1 cellular context compared by ENCODE assay signal in the genomic region with DNA sequence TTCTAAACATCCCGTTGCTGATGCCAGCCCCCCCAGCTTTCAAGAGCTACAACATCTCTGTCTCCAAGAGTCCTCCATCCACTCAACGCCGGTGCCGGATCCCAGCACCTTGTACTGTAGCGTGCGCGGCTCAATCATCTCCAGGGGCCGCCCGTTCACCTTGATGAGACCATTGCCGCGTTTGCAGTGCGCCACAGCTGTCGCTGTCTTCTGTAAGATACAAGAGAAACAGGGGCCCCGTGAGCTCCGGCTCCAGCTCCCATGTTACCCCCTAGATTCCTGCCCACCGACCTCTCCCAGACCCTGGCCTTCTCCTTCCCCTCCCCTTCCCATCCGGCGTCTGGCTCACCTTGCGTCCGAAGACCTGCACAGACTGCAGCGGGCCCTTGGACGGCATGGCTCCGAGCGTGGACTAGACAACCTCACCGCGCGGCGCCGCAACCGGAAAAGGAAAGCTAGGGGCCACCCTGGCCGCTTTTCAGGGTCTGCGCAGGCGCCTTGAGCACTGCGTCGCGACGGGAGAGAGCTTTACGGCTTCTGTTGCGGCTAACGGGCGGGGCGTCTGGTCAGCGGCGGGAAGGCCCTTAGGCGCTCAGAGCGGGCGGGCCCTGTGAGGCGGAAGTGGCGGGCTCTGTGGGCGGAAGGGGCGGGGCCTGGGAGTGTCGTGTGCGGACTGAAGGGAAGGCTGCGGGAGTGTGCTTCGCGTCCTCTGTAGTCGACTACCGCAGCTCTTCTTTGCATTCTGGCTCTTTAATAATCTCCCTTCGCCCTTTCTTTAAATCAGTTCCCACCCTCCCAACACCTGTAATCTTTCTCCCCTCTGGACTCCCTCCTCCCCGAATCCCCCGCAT.
TF ChIP-seq lines count a peak whose summit lies in the region.

A gene (minus strand): TSS at position 451 of the 851 bp plus-strand sequence. CDS start 54 bp downstream, at position 397.

TF ChIP-seq in K562, 482 proteins besides CTCF, POLR2A, EP300 and RAD21 (continued from another document and continues in another):
- TF ChIP-seq ZNF75A (CRISPR knock-in tag; IDR thresholded peaks at IDR 0.05) = no peak
- TF ChIP-seq ZBTB17 (CRISPR knock-in tag; IDR thresholded peaks at IDR 0.05) = no peak
- no peak for TF ChIP-seq FOSL1 (tag; conservative IDR thresholded peaks at IDR 0.05)
- no peak for TF ChIP-seq ZNF140 (CRISPR knock-in tag; IDR thresholded peaks at IDR 0.05)
- TF ChIP-seq, protein P1, sequence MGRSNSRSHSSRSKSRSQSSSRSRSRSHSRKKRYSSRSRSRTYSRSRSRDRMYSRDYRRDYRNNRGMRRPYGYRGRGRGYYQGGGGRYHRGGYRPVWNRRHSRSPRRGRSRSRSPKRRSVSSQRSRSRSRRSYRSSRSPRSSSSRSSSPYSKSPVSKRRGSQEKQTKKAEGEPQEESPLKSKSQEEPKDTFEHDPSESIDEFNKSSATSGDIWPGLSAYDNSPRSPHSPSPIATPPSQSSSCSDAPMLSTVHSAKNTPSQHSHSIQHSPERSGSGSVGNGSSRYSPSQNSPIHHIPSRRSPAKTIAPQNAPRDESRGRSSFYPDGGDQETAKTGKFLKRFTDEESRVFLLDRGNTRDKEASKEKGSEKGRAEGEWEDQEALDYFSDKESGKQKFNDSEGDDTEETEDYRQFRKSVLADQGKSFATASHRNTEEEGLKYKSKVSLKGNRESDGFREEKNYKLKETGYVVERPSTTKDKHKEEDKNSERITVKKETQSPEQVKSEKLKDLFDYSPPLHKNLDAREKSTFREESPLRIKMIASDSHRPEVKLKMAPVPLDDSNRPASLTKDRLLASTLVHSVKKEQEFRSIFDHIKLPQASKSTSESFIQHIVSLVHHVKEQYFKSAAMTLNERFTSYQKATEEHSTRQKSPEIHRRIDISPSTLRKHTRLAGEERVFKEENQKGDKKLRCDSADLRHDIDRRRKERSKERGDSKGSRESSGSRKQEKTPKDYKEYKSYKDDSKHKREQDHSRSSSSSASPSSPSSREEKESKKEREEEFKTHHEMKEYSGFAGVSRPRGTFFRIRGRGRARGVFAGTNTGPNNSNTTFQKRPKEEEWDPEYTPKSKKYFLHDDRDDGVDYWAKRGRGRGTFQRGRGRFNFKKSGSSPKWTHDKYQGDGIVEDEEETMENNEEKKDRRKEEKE (IDR thresholded peaks at IDR 0.05; ENCODE audit: borderline replicate concordance in 1 of 2, control insufficient read depth in 1 of 2, low read depth in 2 of 2, low read length in 1 of 2) = 0 out of 4 replicates have a peak, but pooled peaks of 1 of the 2 experiments have one; percentile 21
- TF ChIP-seq, protein P2, sequence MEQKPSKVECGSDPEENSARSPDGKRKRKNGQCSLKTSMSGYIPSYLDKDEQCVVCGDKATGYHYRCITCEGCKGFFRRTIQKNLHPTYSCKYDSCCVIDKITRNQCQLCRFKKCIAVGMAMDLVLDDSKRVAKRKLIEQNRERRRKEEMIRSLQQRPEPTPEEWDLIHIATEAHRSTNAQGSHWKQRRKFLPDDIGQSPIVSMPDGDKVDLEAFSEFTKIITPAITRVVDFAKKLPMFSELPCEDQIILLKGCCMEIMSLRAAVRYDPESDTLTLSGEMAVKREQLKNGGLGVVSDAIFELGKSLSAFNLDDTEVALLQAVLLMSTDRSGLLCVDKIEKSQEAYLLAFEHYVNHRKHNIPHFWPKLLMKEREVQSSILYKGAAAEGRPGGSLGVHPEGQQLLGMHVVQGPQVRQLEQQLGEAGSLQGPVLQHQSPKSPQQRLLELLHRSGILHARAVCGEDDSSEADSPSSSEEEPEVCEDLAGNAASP (IDR thresholded peaks at IDR 0.05) = no peak
- TF ChIP-seq ZNF707 (CRISPR knock-in tag; conservative IDR thresholded peaks at IDR 0.05) = no peak
- TF ChIP-seq ATF1 (CRISPR knock-in tag; IDR thresholded peaks at IDR 0.05) = no peak
- TF ChIP-seq ATF1 (tag; IDR thresholded peaks at IDR 0.05) = peak; percentile 79
- no peak for TF ChIP-seq NR2F6 (CRISPR knock-in tag; IDR thresholded peaks at IDR 0.05)
- TF ChIP-seq MXI1 (IDR thresholded peaks at IDR 0.05; ENCODE audit: low read depth, low read length) = peak; percentile 80; the same call in 1 of the 2 replicates
- TF ChIP-seq, protein P3, sequence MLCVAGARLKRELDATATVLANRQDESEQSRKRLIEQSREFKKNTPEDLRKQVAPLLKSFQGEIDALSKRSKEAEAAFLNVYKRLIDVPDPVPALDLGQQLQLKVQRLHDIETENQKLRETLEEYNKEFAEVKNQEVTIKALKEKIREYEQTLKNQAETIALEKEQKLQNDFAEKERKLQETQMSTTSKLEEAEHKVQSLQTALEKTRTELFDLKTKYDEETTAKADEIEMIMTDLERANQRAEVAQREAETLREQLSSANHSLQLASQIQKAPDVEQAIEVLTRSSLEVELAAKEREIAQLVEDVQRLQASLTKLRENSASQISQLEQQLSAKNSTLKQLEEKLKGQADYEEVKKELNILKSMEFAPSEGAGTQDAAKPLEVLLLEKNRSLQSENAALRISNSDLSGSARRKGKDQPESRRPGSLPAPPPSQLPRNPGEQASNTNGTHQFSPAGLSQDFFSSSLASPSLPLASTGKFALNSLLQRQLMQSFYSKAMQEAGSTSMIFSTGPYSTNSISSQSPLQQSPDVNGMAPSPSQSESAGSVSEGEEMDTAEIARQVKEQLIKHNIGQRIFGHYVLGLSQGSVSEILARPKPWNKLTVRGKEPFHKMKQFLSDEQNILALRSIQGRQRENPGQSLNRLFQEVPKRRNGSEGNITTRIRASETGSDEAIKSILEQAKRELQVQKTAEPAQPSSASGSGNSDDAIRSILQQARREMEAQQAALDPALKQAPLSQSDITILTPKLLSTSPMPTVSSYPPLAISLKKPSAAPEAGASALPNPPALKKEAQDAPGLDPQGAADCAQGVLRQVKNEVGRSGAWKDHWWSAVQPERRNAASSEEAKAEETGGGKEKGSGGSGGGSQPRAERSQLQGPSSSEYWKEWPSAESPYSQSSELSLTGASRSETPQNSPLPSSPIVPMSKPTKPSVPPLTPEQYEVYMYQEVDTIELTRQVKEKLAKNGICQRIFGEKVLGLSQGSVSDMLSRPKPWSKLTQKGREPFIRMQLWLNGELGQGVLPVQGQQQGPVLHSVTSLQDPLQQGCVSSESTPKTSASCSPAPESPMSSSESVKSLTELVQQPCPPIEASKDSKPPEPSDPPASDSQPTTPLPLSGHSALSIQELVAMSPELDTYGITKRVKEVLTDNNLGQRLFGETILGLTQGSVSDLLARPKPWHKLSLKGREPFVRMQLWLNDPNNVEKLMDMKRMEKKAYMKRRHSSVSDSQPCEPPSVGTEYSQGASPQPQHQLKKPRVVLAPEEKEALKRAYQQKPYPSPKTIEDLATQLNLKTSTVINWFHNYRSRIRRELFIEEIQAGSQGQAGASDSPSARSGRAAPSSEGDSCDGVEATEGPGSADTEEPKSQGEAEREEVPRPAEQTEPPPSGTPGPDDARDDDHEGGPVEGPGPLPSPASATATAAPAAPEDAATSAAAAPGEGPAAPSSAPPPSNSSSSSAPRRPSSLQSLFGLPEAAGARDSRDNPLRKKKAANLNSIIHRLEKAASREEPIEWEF (CRISPR knock-in tag; IDR thresholded peaks at IDR 0.05) = no peak
- no peak for TF ChIP-seq SRSF7 (optimal IDR thresholded peaks at IDR 0.05; ENCODE audit: low read depth, low read length)
- TF ChIP-seq ZNF57 (CRISPR knock-in tag; IDR thresholded peaks at IDR 0.05) = no peak
- TF ChIP-seq CSDE1 (IDR thresholded peaks at IDR 0.05) = no peak
- TF ChIP-seq ZNF324 (CRISPR knock-in tag; IDR thresholded peaks at IDR 0.05) = no peak
- TF ChIP-seq FOXA3 (CRISPR knock-in tag; conservative IDR thresholded peaks at IDR 0.05 in 1 of 2, IDR thresholded peaks at IDR 0.05 in 1 of 2) = peak in 1 of 2 experiments; percentile 13; a peak in 1 of 4 replicates
- TF ChIP-seq XRCC5 (IDR thresholded peaks at IDR 0.05; ENCODE audit: low read depth, low read length) = peak; percentile 37; the same call in 1 of the 2 replicates
- no peak for TF ChIP-seq KDM2B (CRISPR knock-in tag; IDR thresholded peaks at IDR 0.05)
- no peak for TF ChIP-seq HMG20A (CRISPR knock-in tag; conservative IDR thresholded peaks at IDR 0.05)
- TF ChIP-seq, protein P4, sequence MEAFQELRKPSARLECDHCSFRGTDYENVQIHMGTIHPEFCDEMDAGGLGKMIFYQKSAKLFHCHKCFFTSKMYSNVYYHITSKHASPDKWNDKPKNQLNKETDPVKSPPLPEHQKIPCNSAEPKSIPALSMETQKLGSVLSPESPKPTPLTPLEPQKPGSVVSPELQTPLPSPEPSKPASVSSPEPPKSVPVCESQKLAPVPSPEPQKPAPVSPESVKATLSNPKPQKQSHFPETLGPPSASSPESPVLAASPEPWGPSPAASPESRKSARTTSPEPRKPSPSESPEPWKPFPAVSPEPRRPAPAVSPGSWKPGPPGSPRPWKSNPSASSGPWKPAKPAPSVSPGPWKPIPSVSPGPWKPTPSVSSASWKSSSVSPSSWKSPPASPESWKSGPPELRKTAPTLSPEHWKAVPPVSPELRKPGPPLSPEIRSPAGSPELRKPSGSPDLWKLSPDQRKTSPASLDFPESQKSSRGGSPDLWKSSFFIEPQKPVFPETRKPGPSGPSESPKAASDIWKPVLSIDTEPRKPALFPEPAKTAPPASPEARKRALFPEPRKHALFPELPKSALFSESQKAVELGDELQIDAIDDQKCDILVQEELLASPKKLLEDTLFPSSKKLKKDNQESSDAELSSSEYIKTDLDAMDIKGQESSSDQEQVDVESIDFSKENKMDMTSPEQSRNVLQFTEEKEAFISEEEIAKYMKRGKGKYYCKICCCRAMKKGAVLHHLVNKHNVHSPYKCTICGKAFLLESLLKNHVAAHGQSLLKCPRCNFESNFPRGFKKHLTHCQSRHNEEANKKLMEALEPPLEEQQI (IDR thresholded peaks at IDR 0.05) = no peak
- TF ChIP-seq, protein P5, sequence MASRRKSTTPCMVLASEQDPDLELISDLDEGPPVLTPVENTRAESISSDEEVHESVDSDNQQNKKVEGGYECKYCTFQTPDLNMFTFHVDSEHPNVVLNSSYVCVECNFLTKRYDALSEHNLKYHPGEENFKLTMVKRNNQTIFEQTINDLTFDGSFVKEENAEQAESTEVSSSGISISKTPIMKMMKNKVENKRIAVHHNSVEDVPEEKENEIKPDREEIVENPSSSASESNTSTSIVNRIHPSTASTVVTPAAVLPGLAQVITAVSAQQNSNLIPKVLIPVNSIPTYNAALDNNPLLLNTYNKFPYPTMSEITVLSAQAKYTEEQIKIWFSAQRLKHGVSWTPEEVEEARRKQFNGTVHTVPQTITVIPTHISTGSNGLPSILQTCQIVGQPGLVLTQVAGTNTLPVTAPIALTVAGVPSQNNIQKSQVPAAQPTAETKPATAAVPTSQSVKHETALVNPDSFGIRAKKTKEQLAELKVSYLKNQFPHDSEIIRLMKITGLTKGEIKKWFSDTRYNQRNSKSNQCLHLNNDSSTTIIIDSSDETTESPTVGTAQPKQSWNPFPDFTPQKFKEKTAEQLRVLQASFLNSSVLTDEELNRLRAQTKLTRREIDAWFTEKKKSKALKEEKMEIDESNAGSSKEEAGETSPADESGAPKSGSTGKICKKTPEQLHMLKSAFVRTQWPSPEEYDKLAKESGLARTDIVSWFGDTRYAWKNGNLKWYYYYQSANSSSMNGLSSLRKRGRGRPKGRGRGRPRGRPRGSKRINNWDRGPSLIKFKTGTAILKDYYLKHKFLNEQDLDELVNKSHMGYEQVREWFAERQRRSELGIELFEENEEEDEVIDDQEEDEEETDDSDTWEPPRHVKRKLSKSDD (conservative IDR thresholded peaks at IDR 0.05; ENCODE audit: low read length) = no peak
- TF ChIP-seq ZBTB8A (IDR thresholded peaks at IDR 0.05; ENCODE audit: partially characterized antibody) = no peak
- TF ChIP-seq ZC3H8 (IDR thresholded peaks at IDR 0.05) = no peak
- no peak for TF ChIP-seq MEF2D (tag; conservative IDR thresholded peaks at IDR 0.05; ENCODE audit: low read depth)
- TF ChIP-seq HMGN3 (IDR thresholded peaks at IDR 0.05; ENCODE audit: borderline replicate concordance, extremely low read depth, insufficient read length, low read depth, low read length) = peak; percentile 68
- TF ChIP-seq ETV5 (CRISPR knock-in tag; IDR thresholded peaks at IDR 0.05; ENCODE audit: low read depth) = peak; percentile 90
- TF ChIP-seq HNRNPLL (IDR thresholded peaks at IDR 0.05; ENCODE audit: low read depth, low read length, poor library complexity, severe bottlenecking) = peak; percentile 76
- TF ChIP-seq CBX8 (IDR thresholded peaks at IDR 0.05; ENCODE audit: borderline replicate concordance, extremely low read depth, low read depth, low read length, poor library complexity, severe bottlenecking) = no peak
- TF ChIP-seq ZNF143 (CRISPR knock-in tag; IDR thresholded peaks at IDR 0.05) = 0 out of 2 replicates have a peak, but pooled peaks have one; percentile 17
- TF ChIP-seq RB1 (IDR thresholded peaks at IDR 0.05; ENCODE audit: low read depth) = peak; percentile 86; the same call in 1 of the 2 replicates
- TF ChIP-seq MTF1 (CRISPR knock-in tag; IDR thresholded peaks at IDR 0.05; ENCODE audit: borderline replicate concordance) = no peak
- TF ChIP-seq RBM39 (optimal IDR thresholded peaks at IDR 0.05; ENCODE audit: low read depth, low read length) = no peak
- no peak for TF ChIP-seq SIX5 (IDR thresholded peaks at IDR 0.05; ENCODE audit: borderline replicate concordance in 1 of 2, insufficient read depth in 1 of 2, low read depth in 1 of 2, low read length in 2 of 2)
- TF ChIP-seq ZFP36 (IDR thresholded peaks at IDR 0.05; ENCODE audit: low read depth, low read length, partially characterized antibody) = no peak
- no peak for TF ChIP-seq SP2 (IDR thresholded peaks at IDR 0.05; ENCODE audit: extremely low read depth, low read depth, low read length, poor library complexity, severe bottlenecking)
- TF ChIP-seq, protein P6, sequence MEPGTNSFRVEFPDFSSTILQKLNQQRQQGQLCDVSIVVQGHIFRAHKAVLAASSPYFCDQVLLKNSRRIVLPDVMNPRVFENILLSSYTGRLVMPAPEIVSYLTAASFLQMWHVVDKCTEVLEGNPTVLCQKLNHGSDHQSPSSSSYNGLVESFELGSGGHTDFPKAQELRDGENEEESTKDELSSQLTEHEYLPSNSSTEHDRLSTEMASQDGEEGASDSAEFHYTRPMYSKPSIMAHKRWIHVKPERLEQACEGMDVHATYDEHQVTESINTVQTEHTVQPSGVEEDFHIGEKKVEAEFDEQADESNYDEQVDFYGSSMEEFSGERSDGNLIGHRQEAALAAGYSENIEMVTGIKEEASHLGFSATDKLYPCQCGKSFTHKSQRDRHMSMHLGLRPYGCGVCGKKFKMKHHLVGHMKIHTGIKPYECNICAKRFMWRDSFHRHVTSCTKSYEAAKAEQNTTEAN (CRISPR knock-in tag; IDR thresholded peaks at IDR 0.05) = no peak
- no peak for TF ChIP-seq NFIX (CRISPR knock-in tag; IDR thresholded peaks at IDR 0.05; ENCODE audit: low read depth)
- no peak for TF ChIP-seq TCF7L2 (IDR thresholded peaks at IDR 0.05; ENCODE audit: low read depth, low read length)
- TF ChIP-seq SNRNP70 (optimal IDR thresholded peaks at IDR 0.05; ENCODE audit: low read depth, low read length) = no peak
- TF ChIP-seq, protein P7, sequence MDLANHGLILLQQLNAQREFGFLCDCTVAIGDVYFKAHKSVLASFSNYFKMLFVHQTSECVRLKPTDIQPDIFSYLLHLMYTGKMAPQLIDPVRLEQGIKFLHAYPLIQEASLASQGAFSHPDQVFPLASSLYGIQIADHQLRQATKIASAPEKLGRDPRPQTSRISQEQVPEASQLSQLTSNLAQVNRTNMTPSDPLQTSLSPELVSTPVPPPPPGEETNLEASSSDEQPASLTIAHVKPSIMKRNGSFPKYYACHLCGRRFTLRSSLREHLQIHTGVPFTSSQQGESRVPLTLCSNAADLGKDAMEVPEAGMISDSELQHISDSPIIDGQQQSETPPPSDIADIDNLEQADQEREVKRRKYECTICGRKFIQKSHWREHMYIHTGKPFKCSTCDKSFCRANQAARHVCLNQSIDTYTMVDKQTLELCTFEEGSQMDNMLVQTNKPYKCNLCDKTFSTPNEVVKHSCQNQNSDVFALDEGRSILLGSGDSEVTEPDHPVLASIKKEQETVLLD (IDR thresholded peaks at IDR 0.05) = peak; percentile 80
